37 cellular contexts compared by ENCODE assay signal in the genomic region with DNA sequence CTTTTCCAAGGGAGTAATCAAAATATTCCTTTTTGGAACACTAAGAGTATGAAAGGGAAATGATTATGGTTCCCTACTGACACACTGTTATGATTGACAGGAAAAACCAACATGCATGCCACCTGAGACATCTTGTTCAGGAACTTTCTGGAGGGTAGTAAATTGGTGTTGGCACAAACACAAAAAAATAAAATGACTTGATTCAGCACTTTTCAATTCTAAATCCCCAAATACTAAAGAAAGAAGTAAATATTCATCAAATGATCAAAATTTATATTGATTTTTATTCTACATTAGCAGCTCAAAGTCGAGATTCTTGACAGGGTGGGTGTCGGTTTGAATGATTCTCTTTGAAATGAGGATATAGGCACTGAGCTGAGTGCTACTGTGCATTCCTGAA.
"Had no signal": no experiment of that assay in that cellular context is flagged by ENCODE, and none has a peak within 500 bp of the region (broad histone marks: within the 10 kb centered on the region; RNA-seq: fewer than 3 reads in every experiment).

No MANE protein-coding gene starts in this region.

- FAIRE-seq: frontal cortex had no signal

- H3K36me3 ChIP-seq: adrenal gland, breast epithelium, cardiac muscle cell had no signal

- H3K36me3 Mint-ChIP-seq: activated CD4-positive, alpha-beta memory T cell treated with anti-CD3 and anti-CD28 coated beads for 36 hours; activated CD8-positive, alpha-beta memory T cell treated with anti-CD3 and anti-CD28 coated beads, Interleukin-2, amount 10 ng/mL, durations not matched to agents 7 days and 5 days; activated naive CD4-positive, alpha-beta T cell treated with anti-CD3 and anti-CD28 coated beads, Interleukin-2, amount 50 U/mL, for 24 hours; activated naive CD8-positive, alpha-beta T cell treated with anti-CD3 and anti-CD28 coated beads for 36 hours had no signal

- DNase-seq: activated CD4-positive, alpha-beta memory T cell treated with anti-CD3 and anti-CD28 coated beads for 36 hours; activated CD4-positive, alpha-beta T cell treated with anti-CD3 and anti-CD28 coated beads for 36 hours; activated CD4-positive, alpha-beta T cell treated with anti-CD3 and anti-CD28 coated beads, Interleukin-2, amount 10 ng/mL, durations not matched to agents 24 days and 14 days; activated CD4-positive, CD25-positive, alpha-beta regulatory T cell; activated CD4-positive, CD25-positive, alpha-beta regulatory T cell treated with anti-CD3 and anti-CD28 coated beads, Interleukin-2, amount 50 U/mL, for 72 hours; activated CD8-positive, alpha-beta memory T cell treated with anti-CD3 and anti-CD28 coated beads, Interleukin-2, amount 10 ng/mL, durations not matched to agents 7 days and 5 days; activated CD8-positive, alpha-beta memory T cell treated with anti-CD3 and anti-CD28 coated beads, Interleukin-2, amount 50 U/mL, for 4 hours; activated CD8-positive, alpha-beta T cell treated with anti-CD3 and anti-CD28 coated beads, Interleukin-2, amount 10 ng/mL, durations not matched to agents 7 days and 5 days; activated effector memory CD4-positive, alpha-beta T cell treated with anti-CD3 and anti-CD28 coated beads, Interleukin-2, amount 50 U/mL, for 16 hours; activated naive CD4-positive, alpha-beta T cell treated with anti-CD3 and anti-CD28 coated beads for 36 hours; activated naive CD8-positive, alpha-beta T cell treated with anti-CD3 and anti-CD28 coated beads for 36 hours; activated naive CD8-positive, alpha-beta T cell treated with anti-CD3 and anti-CD28 coated beads, Interleukin-2, amount 50 U/mL, for 24 hours; activated T-cell treated with anti-CD3 and anti-CD28 coated beads, Interleukin-2, amount 50 U/mL, for 1 hour; activated T-cell treated with anti-CD3 and anti-CD28 coated beads, Interleukin-2, amount 50 U/mL, for 48 hours; adrenal gland; amygdala; aorta; central memory CD4-positive, alpha-beta T cell; cerebellar nuclear complex; dorsolateral prefrontal cortex; effector memory CD4-positive, alpha-beta T cell; endodermal cell; foreskin fibroblast; head of caudate nucleus; T-helper 17 cell; T1000 had no signal

- H3K4me3 Mint-ChIP-seq: activated CD4-positive, alpha-beta memory T cell treated with anti-CD3 and anti-CD28 coated beads for 36 hours; activated CD4-positive, alpha-beta T cell treated with anti-CD3 and anti-CD28 coated beads for 36 hours; activated CD4-positive, alpha-beta T cell treated with anti-CD3 and anti-CD28 coated beads, Interleukin-2, amount 10 ng/mL, durations not matched to agents 24 days and 14 days; activated CD8-positive, alpha-beta memory T cell treated with anti-CD3 and anti-CD28 coated beads, Interleukin-2, amount 10 ng/mL, durations not matched to agents 7 days and 5 days; activated CD8-positive, alpha-beta T cell treated with anti-CD3 and anti-CD28 coated beads, Interleukin-2, amount 10 ng/mL, durations not matched to agents 7 days and 5 days; activated naive CD4-positive, alpha-beta T cell treated with anti-CD3 and anti-CD28 coated beads for 36 hours; activated naive CD4-positive, alpha-beta T cell treated with anti-CD3 and anti-CD28 coated beads, Interleukin-2, amount 50 U/mL, for 24 hours; activated naive CD8-positive, alpha-beta T cell treated with anti-CD3 and anti-CD28 coated beads for 36 hours; activated naive CD8-positive, alpha-beta T cell treated with anti-CD3 and anti-CD28 coated beads, Interleukin-2, amount 50 U/mL, for 24 hours; activated T-helper 1 cell treated with anti-CD3 and anti-CD28 coated beads, Interleukin-12 subunit alpha, Interleukin-12 subunit beta, Interleukin-2, Interleukin-4 antibody, amounts not matched to agents 30 ng/mL and 10 ng/mL and 1 ng/mL, durations not matched to agents 14 hours and 24 hours and 36 hours; brain; dendritic cell treated with granulocyte-macrophage colony-stimulating factor and Interleukin-4, amounts not matched to agents 40 ng/mL and 50 ng/mL, for 4 days; endodermal cell; T-helper 17 cell; T-helper 2 cell treated with Interferon-gamma antibody and Interleukin-4, amounts not matched to agents 5 μg/mL and 100 μg/mL, for 36 hours had no signal

- ATAC-seq: activated CD4-positive, alpha-beta T cell treated with anti-CD3 and anti-CD28 coated beads for 36 hours; activated CD8-positive, alpha-beta memory T cell treated with anti-CD3 and anti-CD28 coated beads, Interleukin-2, amount 10 ng/mL, durations not matched to agents 7 days and 5 days; activated CD8-positive, alpha-beta T cell treated with anti-CD3 and anti-CD28 coated beads, Interleukin-2, amount 10 ng/mL, durations not matched to agents 7 days and 5 days; activated naive CD8-positive, alpha-beta T cell treated with anti-CD3 and anti-CD28 coated beads, Interleukin-2, amount 50 U/mL, for 24 hours; esophagus mucosa; T-helper 17 cell had no signal

- H3K27ac ChIP-seq: adrenal gland, breast epithelium, cardiac muscle cell, coronary artery had no signal

- H3K4me1 ChIP-seq: adrenal gland, breast epithelium had no signal

- H3K9me3 Mint-ChIP-seq: activated CD4-positive, alpha-beta memory T cell treated with anti-CD3 and anti-CD28 coated beads for 36 hours; activated T-helper 2 cell treated with anti-CD3 and anti-CD28 coated beads, Interferon-gamma antibody, Interleukin-2, Interleukin-4, amounts not matched to agents 10 μg/mL and 5 μg/mL and 100 μg/mL, durations not matched to agents 14 hours and 24 hours and 36 hours; dendritic cell treated with granulocyte-macrophage colony-stimulating factor and Interleukin-4, amounts not matched to agents 40 ng/mL and 50 ng/mL, for 4 days; endodermal cell had no signal

- H3K27me3 Mint-ChIP-seq: activated CD4-positive, alpha-beta memory T cell treated with anti-CD3 and anti-CD28 coated beads for 36 hours; activated CD4-positive, alpha-beta T cell treated with anti-CD3 and anti-CD28 coated beads, Interleukin-2, amount 10 ng/mL, durations not matched to agents 24 days and 14 days; activated CD8-positive, alpha-beta memory T cell treated with anti-CD3 and anti-CD28 coated beads, Interleukin-2, amount 10 ng/mL, durations not matched to agents 7 days and 5 days; activated naive CD4-positive, alpha-beta T cell treated with anti-CD3 and anti-CD28 coated beads, Interleukin-2, amount 50 U/mL, for 24 hours; activated naive CD8-positive, alpha-beta T cell treated with anti-CD3 and anti-CD28 coated beads for 36 hours; activated naive CD8-positive, alpha-beta T cell treated with anti-CD3 and anti-CD28 coated beads, Interleukin-2, amount 50 U/mL, for 24 hours; brain had no signal

- H3K9me3 ChIP-seq: adrenal gland had no signal

- H3K4me3 ChIP-seq: adrenal gland, breast epithelium, cardiac muscle cell, coronary artery, dorsolateral prefrontal cortex had no signal

- H3K27ac Mint-ChIP-seq: activated CD4-positive, alpha-beta memory T cell treated with anti-CD3 and anti-CD28 coated beads for 36 hours; activated CD4-positive, alpha-beta T cell treated with anti-CD3 and anti-CD28 coated beads for 36 hours; activated CD4-positive, alpha-beta T cell treated with anti-CD3 and anti-CD28 coated beads, Interleukin-2, amount 10 ng/mL, durations not matched to agents 24 days and 14 days; activated CD8-positive, alpha-beta memory T cell treated with anti-CD3 and anti-CD28 coated beads, Interleukin-2, amount 10 ng/mL, durations not matched to agents 7 days and 5 days; activated CD8-positive, alpha-beta T cell treated with anti-CD3 and anti-CD28 coated beads, Interleukin-2, amount 10 ng/mL, durations not matched to agents 7 days and 5 days; activated naive CD4-positive, alpha-beta T cell treated with anti-CD3 and anti-CD28 coated beads for 36 hours; activated naive CD4-positive, alpha-beta T cell treated with anti-CD3 and anti-CD28 coated beads, Interleukin-2, amount 50 U/mL, for 24 hours; activated naive CD8-positive, alpha-beta T cell treated with anti-CD3 and anti-CD28 coated beads for 36 hours; activated naive CD8-positive, alpha-beta T cell treated with anti-CD3 and anti-CD28 coated beads, Interleukin-2, amount 50 U/mL, for 24 hours; activated T-helper 1 cell treated with anti-CD3 and anti-CD28 coated beads, Interleukin-12 subunit alpha, Interleukin-12 subunit beta, Interleukin-2, Interleukin-4 antibody, amounts not matched to agents 30 ng/mL and 10 ng/mL and 1 ng/mL, durations not matched to agents 14 hours and 24 hours and 36 hours; activated T-helper 2 cell treated with anti-CD3 and anti-CD28 coated beads, Interferon-gamma antibody, Interleukin-2, Interleukin-4, amounts not matched to agents 10 μg/mL and 5 μg/mL and 100 μg/mL, durations not matched to agents 14 hours and 24 hours and 36 hours; brain; dendritic cell treated with granulocyte-macrophage colony-stimulating factor and Interleukin-4, amounts not matched to agents 40 ng/mL and 50 ng/mL, for 4 days; endodermal cell; T-helper 17 cell; T-helper 2 cell treated with Interferon-gamma antibody and Interleukin-4, amounts not matched to agents 5 μg/mL and 100 μg/mL, for 36 hours had no signal

- H3K4me1 Mint-ChIP-seq: activated CD4-positive, alpha-beta T cell treated with anti-CD3 and anti-CD28 coated beads for 36 hours; activated CD4-positive, alpha-beta T cell treated with anti-CD3 and anti-CD28 coated beads, Interleukin-2, amount 10 ng/mL, durations not matched to agents 24 days and 14 days; activated CD8-positive, alpha-beta memory T cell treated with anti-CD3 and anti-CD28 coated beads, Interleukin-2, amount 10 ng/mL, durations not matched to agents 7 days and 5 days; activated naive CD4-positive, alpha-beta T cell treated with anti-CD3 and anti-CD28 coated beads, Interleukin-2, amount 50 U/mL, for 24 hours; activated naive CD8-positive, alpha-beta T cell treated with anti-CD3 and anti-CD28 coated beads for 36 hours; activated naive CD8-positive, alpha-beta T cell treated with anti-CD3 and anti-CD28 coated beads, Interleukin-2, amount 50 U/mL, for 24 hours; endodermal cell; T-helper 17 cell had no signal

- H3K27me3 ChIP-seq: adrenal gland, breast epithelium, cardiac muscle cell, dorsolateral prefrontal cortex had no signal
